In genomic region chr12:104944252-104944651, GRCh38 we compare ENCODE assay signal across 22 cellular contexts.
"Had no signal": no experiment of that assay in that cellular context is flagged by ENCODE, and none has a peak within 500 bp of the region (broad histone marks: within the 10 kb centered on the region; RNA-seq: fewer than 3 reads in every experiment).

No MANE protein-coding gene starts in this region.

- H3K4me2 ChIP-seq: hepatocyte had no signal

- DNase-seq: activated CD4-positive, alpha-beta T cell treated with anti-CD3 and anti-CD28 coated beads for 4 hours; activated CD4-positive, alpha-beta T cell treated with anti-CD3 and anti-CD28 coated beads, Interleukin-2, amount 50 U/mL, for 4 hours; activated CD4-positive, CD25-positive, alpha-beta regulatory T cell; activated naive CD4-positive, alpha-beta T cell; activated T-cell treated with anti-CD3 and anti-CD28 coated beads for 4 hours; activated T-cell treated with anti-CD3 and anti-CD28 coated beads, Interleukin-2, amount 50 U/mL, for 72 hours; anterior cingulate cortex; caudate nucleus; cortex of kidney; effector memory CD8-positive, alpha-beta T cell; kidney; left ventricle myocardium inferior; naive thymus-derived CD4-positive, alpha-beta T cell; ovary; psoas muscle; stimulated activated CD4-positive, alpha-beta T cell treated with anti-CD3 and anti-CD28 coated beads, Interleukin-15, amount 100 ng/mL, for 24 hours; stimulated activated CD4-positive, alpha-beta T cell treated with anti-CD3 and anti-CD28 coated beads, Interleukin-2, amount 100 ng/mL, for 24 hours; stimulated activated naive CD4-positive, alpha-beta T cell had no signal

- H3K4me1 ChIP-seq: gastroesophageal sphincter, left ventricle myocardium inferior, psoas muscle, tibial nerve had no signal

- H2AFZ ChIP-seq: hepatocyte had no signal

- H3K36me3 ChIP-seq: gastroesophageal sphincter, left ventricle myocardium inferior, ovary, tibial nerve had no signal

- H3K9me3 ChIP-seq: ovary, psoas muscle, tibial nerve had no signal

- H3K4me3 ChIP-seq: gastroesophageal sphincter, hepatocyte, left ventricle myocardium inferior, ovary, psoas muscle, tibial nerve had no signal

- ATAC-seq: activated naive CD4-positive, alpha-beta T cell treated with anti-CD3 and anti-CD28 coated beads, Interleukin-2, amount 50 U/mL, for 72 hours; activated T-cell treated with anti-CD3 and anti-CD28 coated beads, Interleukin-2, amount 50 U/mL, for 72 hours; effector memory CD8-positive, alpha-beta T cell; gastroesophageal sphincter; naive thymus-derived CD4-positive, alpha-beta T cell; psoas muscle had no signal

- H3K27ac ChIP-seq: gastroesophageal sphincter, hepatocyte, left ventricle myocardium inferior, ovary, psoas muscle, tibial nerve had no signal

- H3K27me3 ChIP-seq: gastroesophageal sphincter, hepatocyte, ovary, tibial nerve had no signal
